ENCODE assay signal across 1 cellular context in the genomic region with DNA sequence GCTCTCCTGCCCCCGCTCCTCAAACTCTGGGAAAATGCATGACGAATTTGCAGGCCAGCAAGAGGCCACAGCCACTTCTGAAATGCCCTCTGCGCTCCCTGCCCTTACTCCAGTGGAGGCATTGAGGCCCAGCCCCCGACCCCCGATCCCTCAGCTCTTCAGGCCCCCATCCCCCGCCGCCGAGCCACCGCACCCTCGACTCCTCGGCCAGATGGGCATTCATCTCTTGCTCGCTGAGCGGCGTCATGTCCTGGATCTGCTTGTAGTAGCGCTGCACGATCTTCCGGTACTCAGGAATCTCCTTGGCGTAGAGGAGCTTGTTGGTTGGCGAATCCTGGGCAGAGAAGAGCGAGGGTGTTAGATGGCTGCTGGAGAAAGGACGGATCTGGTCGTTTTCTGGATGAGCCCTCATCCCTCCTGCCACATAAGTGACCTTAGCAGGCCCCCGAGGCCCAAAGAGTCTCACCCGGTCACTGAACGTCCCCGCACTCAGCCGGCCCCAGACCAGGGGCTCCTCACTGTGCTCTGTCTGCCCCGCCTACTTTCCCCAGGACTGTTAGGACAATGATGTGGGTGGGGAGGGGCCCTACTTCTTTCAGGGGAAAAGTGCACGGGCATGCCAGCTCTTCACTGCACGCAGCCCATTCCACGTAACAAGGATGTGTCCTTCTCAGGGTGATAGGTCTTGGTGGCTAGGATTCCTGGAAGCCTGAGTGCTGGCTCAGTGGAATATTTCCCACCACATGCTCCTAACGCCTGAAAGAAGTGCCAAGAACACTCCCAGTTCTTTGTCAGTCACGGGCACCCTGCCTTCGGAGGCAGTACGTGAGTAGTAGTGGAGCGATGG.
TF ChIP-seq lines count a peak whose summit lies in the region.

No MANE protein-coding gene starts in this region.

TF ChIP-seq in H1, 55 proteins besides CTCF, POLR2A, EP300 and RAD21:
- TF ChIP-seq POU5F1 (IDR thresholded peaks at IDR 0.05; ENCODE audit: low read depth, low read length) (no peak), ASH2L (IDR thresholded peaks at IDR 0.05; ENCODE audit: low read length) (no peak), FOSL1 (IDR thresholded peaks at IDR 0.05; ENCODE audit: insufficient read depth, low read depth, low read length) (no peak), ZNF274 (IDR thresholded peaks at IDR 0.05; ENCODE audit: borderline replicate concordance, extremely low read depth, low read length) (no peak), TAF7 (optimal IDR thresholded peaks at IDR 0.05; ENCODE audit: borderline replicate concordance, low read depth, low read length) (no peak), HDAC6 (IDR thresholded peaks at IDR 0.05; ENCODE audit: low read depth, low read length) (no peak), MAFK (IDR thresholded peaks at IDR 0.05; ENCODE audit: low read depth, low read length) (no peak), YY1 (IDR thresholded peaks at IDR 0.05; ENCODE audit: low read depth, low read length) (no peak)
- TF ChIP-seq, protein P1, sequence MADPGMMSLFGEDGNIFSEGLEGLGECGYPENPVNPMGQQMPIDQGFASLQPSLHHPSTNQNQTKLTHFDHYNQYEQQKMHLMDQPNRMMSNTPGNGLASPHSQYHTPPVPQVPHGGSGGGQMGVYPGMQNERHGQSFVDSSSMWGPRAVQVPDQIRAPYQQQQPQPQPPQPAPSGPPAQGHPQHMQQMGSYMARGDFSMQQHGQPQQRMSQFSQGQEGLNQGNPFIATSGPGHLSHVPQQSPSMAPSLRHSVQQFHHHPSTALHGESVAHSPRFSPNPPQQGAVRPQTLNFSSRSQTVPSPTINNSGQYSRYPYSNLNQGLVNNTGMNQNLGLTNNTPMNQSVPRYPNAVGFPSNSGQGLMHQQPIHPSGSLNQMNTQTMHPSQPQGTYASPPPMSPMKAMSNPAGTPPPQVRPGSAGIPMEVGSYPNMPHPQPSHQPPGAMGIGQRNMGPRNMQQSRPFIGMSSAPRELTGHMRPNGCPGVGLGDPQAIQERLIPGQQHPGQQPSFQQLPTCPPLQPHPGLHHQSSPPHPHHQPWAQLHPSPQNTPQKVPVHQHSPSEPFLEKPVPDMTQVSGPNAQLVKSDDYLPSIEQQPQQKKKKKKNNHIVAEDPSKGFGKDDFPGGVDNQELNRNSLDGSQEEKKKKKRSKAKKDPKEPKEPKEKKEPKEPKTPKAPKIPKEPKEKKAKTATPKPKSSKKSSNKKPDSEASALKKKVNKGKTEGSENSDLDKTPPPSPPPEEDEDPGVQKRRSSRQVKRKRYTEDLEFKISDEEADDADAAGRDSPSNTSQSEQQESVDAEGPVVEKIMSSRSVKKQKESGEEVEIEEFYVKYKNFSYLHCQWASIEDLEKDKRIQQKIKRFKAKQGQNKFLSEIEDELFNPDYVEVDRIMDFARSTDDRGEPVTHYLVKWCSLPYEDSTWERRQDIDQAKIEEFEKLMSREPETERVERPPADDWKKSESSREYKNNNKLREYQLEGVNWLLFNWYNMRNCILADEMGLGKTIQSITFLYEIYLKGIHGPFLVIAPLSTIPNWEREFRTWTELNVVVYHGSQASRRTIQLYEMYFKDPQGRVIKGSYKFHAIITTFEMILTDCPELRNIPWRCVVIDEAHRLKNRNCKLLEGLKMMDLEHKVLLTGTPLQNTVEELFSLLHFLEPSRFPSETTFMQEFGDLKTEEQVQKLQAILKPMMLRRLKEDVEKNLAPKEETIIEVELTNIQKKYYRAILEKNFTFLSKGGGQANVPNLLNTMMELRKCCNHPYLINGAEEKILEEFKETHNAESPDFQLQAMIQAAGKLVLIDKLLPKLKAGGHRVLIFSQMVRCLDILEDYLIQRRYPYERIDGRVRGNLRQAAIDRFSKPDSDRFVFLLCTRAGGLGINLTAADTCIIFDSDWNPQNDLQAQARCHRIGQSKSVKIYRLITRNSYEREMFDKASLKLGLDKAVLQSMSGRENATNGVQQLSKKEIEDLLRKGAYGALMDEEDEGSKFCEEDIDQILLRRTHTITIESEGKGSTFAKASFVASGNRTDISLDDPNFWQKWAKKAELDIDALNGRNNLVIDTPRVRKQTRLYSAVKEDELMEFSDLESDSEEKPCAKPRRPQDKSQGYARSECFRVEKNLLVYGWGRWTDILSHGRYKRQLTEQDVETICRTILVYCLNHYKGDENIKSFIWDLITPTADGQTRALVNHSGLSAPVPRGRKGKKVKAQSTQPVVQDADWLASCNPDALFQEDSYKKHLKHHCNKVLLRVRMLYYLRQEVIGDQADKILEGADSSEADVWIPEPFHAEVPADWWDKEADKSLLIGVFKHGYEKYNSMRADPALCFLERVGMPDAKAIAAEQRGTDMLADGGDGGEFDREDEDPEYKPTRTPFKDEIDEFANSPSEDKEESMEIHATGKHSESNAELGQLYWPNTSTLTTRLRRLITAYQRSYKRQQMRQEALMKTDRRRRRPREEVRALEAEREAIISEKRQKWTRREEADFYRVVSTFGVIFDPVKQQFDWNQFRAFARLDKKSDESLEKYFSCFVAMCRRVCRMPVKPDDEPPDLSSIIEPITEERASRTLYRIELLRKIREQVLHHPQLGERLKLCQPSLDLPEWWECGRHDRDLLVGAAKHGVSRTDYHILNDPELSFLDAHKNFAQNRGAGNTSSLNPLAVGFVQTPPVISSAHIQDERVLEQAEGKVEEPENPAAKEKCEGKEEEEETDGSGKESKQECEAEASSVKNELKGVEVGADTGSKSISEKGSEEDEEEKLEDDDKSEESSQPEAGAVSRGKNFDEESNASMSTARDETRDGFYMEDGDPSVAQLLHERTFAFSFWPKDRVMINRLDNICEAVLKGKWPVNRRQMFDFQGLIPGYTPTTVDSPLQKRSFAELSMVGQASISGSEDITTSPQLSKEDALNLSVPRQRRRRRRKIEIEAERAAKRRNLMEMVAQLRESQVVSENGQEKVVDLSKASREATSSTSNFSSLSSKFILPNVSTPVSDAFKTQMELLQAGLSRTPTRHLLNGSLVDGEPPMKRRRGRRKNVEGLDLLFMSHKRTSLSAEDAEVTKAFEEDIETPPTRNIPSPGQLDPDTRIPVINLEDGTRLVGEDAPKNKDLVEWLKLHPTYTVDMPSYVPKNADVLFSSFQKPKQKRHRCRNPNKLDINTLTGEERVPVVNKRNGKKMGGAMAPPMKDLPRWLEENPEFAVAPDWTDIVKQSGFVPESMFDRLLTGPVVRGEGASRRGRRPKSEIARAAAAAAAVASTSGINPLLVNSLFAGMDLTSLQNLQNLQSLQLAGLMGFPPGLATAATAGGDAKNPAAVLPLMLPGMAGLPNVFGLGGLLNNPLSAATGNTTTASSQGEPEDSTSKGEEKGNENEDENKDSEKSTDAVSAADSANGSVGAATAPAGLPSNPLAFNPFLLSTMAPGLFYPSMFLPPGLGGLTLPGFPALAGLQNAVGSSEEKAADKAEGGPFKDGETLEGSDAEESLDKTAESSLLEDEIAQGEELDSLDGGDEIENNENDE (IDR thresholded peaks at IDR 0.05; ENCODE audit: insufficient replicate concordance, low read length), result no peak
- TF ChIP-seq, protein P2, sequence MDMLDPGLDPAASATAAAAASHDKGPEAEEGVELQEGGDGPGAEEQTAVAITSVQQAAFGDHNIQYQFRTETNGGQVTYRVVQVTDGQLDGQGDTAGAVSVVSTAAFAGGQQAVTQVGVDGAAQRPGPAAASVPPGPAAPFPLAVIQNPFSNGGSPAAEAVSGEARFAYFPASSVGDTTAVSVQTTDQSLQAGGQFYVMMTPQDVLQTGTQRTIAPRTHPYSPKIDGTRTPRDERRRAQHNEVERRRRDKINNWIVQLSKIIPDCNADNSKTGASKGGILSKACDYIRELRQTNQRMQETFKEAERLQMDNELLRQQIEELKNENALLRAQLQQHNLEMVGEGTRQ (IDR thresholded peaks at IDR 0.05; ENCODE audit: low read length), result no peak
- TF ChIP-seq, protein P3, sequence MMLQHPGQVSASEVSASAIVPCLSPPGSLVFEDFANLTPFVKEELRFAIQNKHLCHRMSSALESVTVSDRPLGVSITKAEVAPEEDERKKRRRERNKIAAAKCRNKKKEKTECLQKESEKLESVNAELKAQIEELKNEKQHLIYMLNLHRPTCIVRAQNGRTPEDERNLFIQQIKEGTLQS (IDR thresholded peaks at IDR 0.05; ENCODE audit: insufficient read depth, low read depth, low read length), result no peak
